In genomic region chr11:6406370-6406769, GRCh38 we compare ENCODE assay signal across 23 cellular contexts. TPM values are rescaled to one million over a fixed set of nuclear protein-coding genes. Genes with fewer than 3 reads are reported as not detected.
DNase-seq lines count a peak whose midpoint lies in the region; ATAC-seq lines count a peak whose summit lies in the region.
"Had no signal": no experiment of that assay in that cellular context is flagged by ENCODE, and none has a peak within 500 bp of the region (broad histone marks: within the 10 kb centered on the region; RNA-seq: fewer than 3 reads in every experiment).

No MANE protein-coding gene starts in this region.

- intact Hi-C loops in activated naive CD4-positive, alpha-beta T cell treated with anti-CD3 and anti-CD28 coated beads for 36 hours (cut with micrococcal nuclease): no loop called here

- no peak overlapping the region for H3K4me3 Mint-ChIP-seq in activated naive CD4-positive, alpha-beta T cell treated with anti-CD3 and anti-CD28 coated beads for 36 hours
- H3K4me3 Mint-ChIP-seq in T-helper 17 cell: peak overlapping the region; percentile 15
- peak overlapping the region in 1 of 2 donors; percentile 16 for H3K4me3 Mint-ChIP-seq in effector memory CD8-positive, alpha-beta T cell
- H3K4me3 Mint-ChIP-seq: dendritic cell treated with granulocyte-macrophage colony-stimulating factor and Interleukin-4, amounts not matched to agents 40 ng/mL and 50 ng/mL, for 4 days had no signal

- H3K9me3 ChIP-seq in T-helper 17 cell (ENCODE audit: control insufficient read depth, low read length, poor library complexity, severe bottlenecking): no peaks in the 10 kb centered on the region
- H3K9me3 ChIP-seq: BLaER1, SJCRH30, suprapubic skin had no signal

- H3K36me3 Mint-ChIP-seq in activated naive CD4-positive, alpha-beta T cell treated with anti-CD3 and anti-CD28 coated beads for 36 hours (ENCODE audit: low read depth): peaks cover 4% of the 10 kb centered on the region
- peaks cover 5% of the 10 kb centered on the region for H3K36me3 Mint-ChIP-seq in T-helper 17 cell (ENCODE audit: low read depth)
- H3K36me3 Mint-ChIP-seq in effector memory CD8-positive, alpha-beta T cell (ENCODE audit: insufficient read depth): peaks cover 12% of the 10 kb centered on the region

- no peak for DNase-seq in activated naive CD4-positive, alpha-beta T cell treated with anti-CD3 and anti-CD28 coated beads for 36 hours
- DNase-seq in activated naive CD4-positive, alpha-beta T cell (lab: John Stamatoyannopoulos, UW): no peak
- DNase-seq in T-helper 17 cell (no peak), dermis blood vessel endothelial cell (no peak)
- DNase-seq in effector memory CD8-positive, alpha-beta T cell: no peak
- DNase-seq: ACHN; activated CD4-positive, alpha-beta T cell treated with anti-CD3 and anti-CD28 coated beads for 1 hour; activated CD8-positive, alpha-beta memory T cell treated with anti-CD3 and anti-CD28 coated beads, Interleukin-2, amount 50 U/mL, for 4 hours; amniotic stem cell; HCEC 1CT; kidney glomerular epithelial cell; mesenchymal stem cell; NCI-H1048; NCI-H187; NCI-H526; SJCRH30; small intestine had no signal

- H3K27ac Mint-ChIP-seq in activated naive CD4-positive, alpha-beta T cell treated with anti-CD3 and anti-CD28 coated beads for 36 hours: peak overlapping the region; percentile 75
- H3K27ac Mint-ChIP-seq in T-helper 17 cell: peak overlapping the region; percentile 89
- peak overlapping the region; percentile 15 to 47 for H3K27ac Mint-ChIP-seq in effector memory CD8-positive, alpha-beta T cell
- H3K27ac Mint-ChIP-seq: dendritic cell treated with granulocyte-macrophage colony-stimulating factor and Interleukin-4, amounts not matched to agents 40 ng/mL and 50 ng/mL, for 4 days had no signal

- no peaks in the 10 kb centered on the region for H3K9me3 Mint-ChIP-seq in activated naive CD4-positive, alpha-beta T cell treated with anti-CD3 and anti-CD28 coated beads for 36 hours
- H3K9me3 Mint-ChIP-seq in effector memory CD8-positive, alpha-beta T cell: no peaks in the 10 kb centered on the region
- H3K9me3 Mint-ChIP-seq: dendritic cell treated with granulocyte-macrophage colony-stimulating factor and Interleukin-4, amounts not matched to agents 40 ng/mL and 50 ng/mL, for 4 days had no signal

- ATAC-seq in T-helper 17 cell: no peak
- ATAC-seq in effector memory CD8-positive, alpha-beta T cell (replicated peaks): no peak
- no peak for ATAC-seq in HG02588 (IDR thresholded peaks at IDR 0.05; ENCODE audit: unreplicated experiment)

- peaks cover 82% of the 10 kb centered on the region for H3K4me1 Mint-ChIP-seq in activated naive CD4-positive, alpha-beta T cell treated with anti-CD3 and anti-CD28 coated beads for 36 hours (ENCODE audit: low read depth)
- peaks cover 53% of the 10 kb centered on the region for H3K4me1 Mint-ChIP-seq in T-helper 17 cell
- peaks cover 58 to 62% of the 10 kb centered on the region in 2 donors for H3K4me1 Mint-ChIP-seq in effector memory CD8-positive, alpha-beta T cell (ENCODE audit: low read depth in 2 of 2)

- no peaks in the 10 kb centered on the region for H3K27me3 Mint-ChIP-seq in activated naive CD4-positive, alpha-beta T cell treated with anti-CD3 and anti-CD28 coated beads for 36 hours (ENCODE audit: low read depth)
- H3K27me3 Mint-ChIP-seq in T-helper 17 cell: no peaks in the 10 kb centered on the region
- no peaks in the 10 kb centered on the region for H3K27me3 Mint-ChIP-seq in effector memory CD8-positive, alpha-beta T cell

- CTCF ChIA-PET in activated naive CD4-positive, alpha-beta T cell treated with anti-CD3 and anti-CD28 coated beads for 36 hours (lab: Charles Lee): interaction anchor here (1.4 to 1.9 kb wide), 2 partner anchors 9 to 27 kb away, joined by 4 to 10 read pairs; no protein-coding TSS in a partner anchor

- peak overlapping the region; percentile 22 for H3K27ac ChIP-seq in temporal lobe (ENCODE audit: low read depth, low read length)
- H3K27ac ChIP-seq: BLaER1, HL-60, SJCRH30, suprapubic skin had no signal

RNA-seq across cellular contexts. Expression of gene APBB1, which starts 12.5 kb away (rescaled TPM):
- total RNA-seq in activated naive CD4-positive, alpha-beta T cell treated with anti-CD3 and anti-CD28 coated beads for 36 hours: 10 to 100 TPM; 44.5 to 45.1 TPM
- total RNA-seq in T-helper 17 cell: 10 to 100 TPM; 60.0 to 63.3 TPM
- total RNA-seq in temporal lobe: 202 TPM
- total RNA-seq in dermis blood vessel endothelial cell: 43.9 and 52.9 TPM in 2 replicates

RNA-seq across cellular contexts. Expression of gene SMPD1, which starts 16.1 kb away (rescaled TPM):
- 10 to 100 TPM; 24.5 to 27.5 TPM for total RNA-seq in activated naive CD4-positive, alpha-beta T cell treated with anti-CD3 and anti-CD28 coated beads for 36 hours
- total RNA-seq in T-helper 17 cell: 10 to 100 TPM; 25.3 to 32.9 TPM
- total RNA-seq in temporal lobe: 12.8 TPM
- total RNA-seq in dermis blood vessel endothelial cell: 25.2 and 27.6 TPM in 2 replicates

RNA-seq across cellular contexts. Expression of gene HPX, which starts 34.4 kb away (rescaled TPM):
- total RNA-seq in activated naive CD4-positive, alpha-beta T cell treated with anti-CD3 and anti-CD28 coated beads for 36 hours: under 1 TPM in 1 of 2 experiments, not detected in 1; 0.64 TPM
- total RNA-seq in T-helper 17 cell: under 1 TPM; 0.47 to 0.86 TPM
- 1.5 TPM for total RNA-seq in temporal lobe
- total RNA-seq in dermis blood vessel endothelial cell: 0.19 and 0.51 TPM in 2 replicates
- total RNA-seq: SJCRH30 had no signal

Comparison
In these comparisons a context has a peak if more than half of its experiments do, and no peak if none do; other contexts are left out.
1. H3K27ac Mint-ChIP-seq: peak in every context shown above with its lines; median percentile 89 in T-helper 17 cell; 75 in activated naive CD4-positive, alpha-beta T cell treated with anti-CD3 and anti-CD28 coated beads for 36 hours; 31 in effector memory CD8-positive, alpha-beta T cell.